8 cellular contexts compared by ENCODE assay signal in genomic region chrX:39815621-39816020, GRCh38.
DNase-seq lines count a peak whose midpoint lies in the region; ATAC-seq lines count a peak whose summit lies in the region.

No MANE protein-coding gene starts in this region.

- H3K27me3 ChIP-seq in Karpas-422 (ENCODE audit: low read length), result no peaks in the 10 kb centered on the region
- H3K27me3 ChIP-seq in CD8-positive, alpha-beta memory T cell (ENCODE audit: insufficient read depth, low read length, poor library complexity, severe bottlenecking), result no peaks in the 10 kb centered on the region

- POLR2A ChIA-PET in T-cell (lab: Charles Lee), result interaction anchor here in 1 of 2 donors (0.6 kb wide), 1 partner anchor 39 kb away, joined by 4 read pairs; no protein-coding TSS in a partner anchor
- POLR2A ChIA-PET in CD8-positive, alpha-beta memory T cell (lab: Charles Lee), result no interaction called here

- H3K9me2 ChIP-seq in Karpas-422 (replicated peaks; ENCODE audit: insufficient read depth, low read length), result no peaks in the 10 kb centered on the region

- H3K4me1 ChIP-seq in Karpas-422 (ENCODE audit: low read length), result peaks cover 8% of the 10 kb centered on the region
- no peaks in the 10 kb centered on the region for H3K4me1 ChIP-seq in CD8-positive, alpha-beta memory T cell (ENCODE audit: insufficient read depth, low read length)

- H4K20me1 ChIP-seq in Karpas-422 (ENCODE audit: insufficient read depth, low read depth, low read length), result no peaks in the 10 kb centered on the region

- H3K9me3 Mint-ChIP-seq in activated T-cell treated with anti-CD3 and anti-CD28 coated beads, Interleukin-2, amount 50 U/mL, for 72 hours, result no peaks in the 10 kb centered on the region
- no peaks in the 10 kb centered on the region for H3K9me3 Mint-ChIP-seq in T-cell
- no peaks in the 10 kb centered on the region for H3K9me3 Mint-ChIP-seq in CD8-positive, alpha-beta memory T cell

- ATAC-seq in GM19463 (IDR thresholded peaks at IDR 0.05; ENCODE audit: unreplicated experiment) (peak; percentile 82), T-cell (replicated peaks in 1 of 4) (no peak), HG03521 (IDR thresholded peaks at IDR 0.05; ENCODE audit: unreplicated experiment) (no peak)
- ATAC-seq in activated T-cell treated with anti-CD3 and anti-CD28 coated beads, Interleukin-2, amount 50 U/mL, for 72 hours (replicated peaks in 1 of 2), result peak; percentile 91 to 92

- H3K9ac ChIP-seq in Karpas-422 (ENCODE audit: low read length), result no peak overlapping the region

- DNase-seq in EL (peak; percentile 4), Karpas-422 (peak; percentile 64), T-cell (no peak), putamen (ENCODE audit: low spot score) (no peak)
- peak; percentile 42 to 63 for DNase-seq in activated T-cell treated with anti-CD3 and anti-CD28 coated beads, Interleukin-2, amount 50 U/mL, for 72 hours
- DNase-seq in CD8-positive, alpha-beta memory T cell, result no peak

- H3K4me2 ChIP-seq in Karpas-422 (ENCODE audit: low read depth, low read length, poor library complexity, severe bottlenecking), result no peak overlapping the region

- CTCF ChIA-PET in T-cell (lab: Charles Lee), result interaction anchor here in 1 of 2 donors (0.5 to 0.6 kb wide), 2 partner anchors 199 to 299 kb away, joined by 5 to 9 read pairs; no protein-coding TSS in a partner anchor
- CTCF ChIA-PET in CD8-positive, alpha-beta memory T cell (lab: Charles Lee), result interaction anchor here (1.3 kb wide), 1 partner anchor 246 kb away, joined by 3 read pairs; no protein-coding TSS in a partner anchor

- no peak overlapping the region for H2AFZ ChIP-seq in Karpas-422 (ENCODE audit: low read length)

- H3K27me3 Mint-ChIP-seq in activated T-cell treated with anti-CD3 and anti-CD28 coated beads, Interleukin-2, amount 50 U/mL, for 72 hours (ENCODE audit: low read depth), result peaks cover 27% of the 10 kb centered on the region
- H3K27me3 Mint-ChIP-seq in T-cell, result peaks cover 14 to 26% of the 10 kb centered on the region in 2 donors
- peaks cover 0 to 33% of the 10 kb centered on the region in 2 donors for H3K27me3 Mint-ChIP-seq in CD8-positive, alpha-beta memory T cell

- no peaks in the 10 kb centered on the region for H3K9me3 ChIP-seq in Karpas-422 (ENCODE audit: low read length)
- H3K9me3 ChIP-seq in CD8-positive, alpha-beta memory T cell (ENCODE audit: low read length), result no peaks in the 10 kb centered on the region

- H3K4me1 Mint-ChIP-seq in activated T-cell treated with anti-CD3 and anti-CD28 coated beads, Interleukin-2, amount 50 U/mL, for 72 hours (ENCODE audit: low read depth), result peaks cover 46% of the 10 kb centered on the region
- peaks cover 18 to 21% (median 18%) of the 10 kb centered on the region in 3 donors for H3K4me1 Mint-ChIP-seq in T-cell
- H3K4me1 Mint-ChIP-seq in CD8-positive, alpha-beta memory T cell, result peaks cover 6 to 18% (median 8%) of the 10 kb centered on the region in 3 donors

- H3K36me3 Mint-ChIP-seq in activated T-cell treated with anti-CD3 and anti-CD28 coated beads, Interleukin-2, amount 50 U/mL, for 72 hours (ENCODE audit: insufficient read depth in 2 of 2), result no peaks in the 10 kb centered on the region
- H3K36me3 Mint-ChIP-seq in T-cell, result no peaks in the 10 kb centered on the region
- H3K36me3 Mint-ChIP-seq in CD8-positive, alpha-beta memory T cell, result no peaks in the 10 kb centered on the region

- peak overlapping the region; percentile 18 to 56 for H3K4me3 Mint-ChIP-seq in activated T-cell treated with anti-CD3 and anti-CD28 coated beads, Interleukin-2, amount 50 U/mL, for 72 hours
- no peak overlapping the region for H3K4me3 Mint-ChIP-seq in T-cell
- no peak overlapping the region for H3K4me3 Mint-ChIP-seq in CD8-positive, alpha-beta memory T cell

- no peak overlapping the region for H3K4me3 ChIP-seq in Karpas-422 (ENCODE audit: low read length)
- H3K4me3 ChIP-seq in CD8-positive, alpha-beta memory T cell (ENCODE audit: low read length), result no peak overlapping the region

- no peaks in the 10 kb centered on the region for H3K36me3 ChIP-seq in Karpas-422 (ENCODE audit: insufficient read depth, low read length)
- H3K36me3 ChIP-seq in CD8-positive, alpha-beta memory T cell (ENCODE audit: insufficient read depth, low read length), result no peaks in the 10 kb centered on the region

- no peaks in the 10 kb centered on the region for H3K79me2 ChIP-seq in Karpas-422 (ENCODE audit: low read length)

- H3K27ac ChIP-seq in Karpas-422 (ENCODE audit: low read length), result no peak overlapping the region
- no peak overlapping the region for H3K27ac ChIP-seq in CD8-positive, alpha-beta memory T cell (ENCODE audit: low read depth, low read length)

- H3K27ac Mint-ChIP-seq in activated T-cell treated with anti-CD3 and anti-CD28 coated beads, Interleukin-2, amount 50 U/mL, for 72 hours, result no peak overlapping the region
- H3K27ac Mint-ChIP-seq in T-cell, result no peak overlapping the region
- H3K27ac Mint-ChIP-seq in CD8-positive, alpha-beta memory T cell, result no peak overlapping the region

Comparison
In these comparisons a context has a peak if more than half of its experiments do, and no peak if none do; other contexts are left out.
1. DNase-seq: peak in EL (single experiment), Karpas-422 (single experiment) and activated T-cell treated with anti-CD3 and anti-CD28 coated beads, Interleukin-2, amount 50 U/mL, for 72 hours (2 of 2); none in T-cell (0 of 34), putamen (single experiment) and CD8-positive, alpha-beta memory T cell (0 of 5).
2. ATAC-seq: peak in GM19463 (single experiment) and activated T-cell treated with anti-CD3 and anti-CD28 coated beads, Interleukin-2, amount 50 U/mL, for 72 hours (2 of 2); none in T-cell (0 of 4) and HG03521 (single experiment).
3. H3K4me3 Mint-ChIP-seq: peak in activated T-cell treated with anti-CD3 and anti-CD28 coated beads, Interleukin-2, amount 50 U/mL, for 72 hours (2 of 2); none in T-cell (0 of 3) and CD8-positive, alpha-beta memory T cell (0 of 7).